11 cellular contexts compared by ENCODE assay signal in the genomic region with DNA sequence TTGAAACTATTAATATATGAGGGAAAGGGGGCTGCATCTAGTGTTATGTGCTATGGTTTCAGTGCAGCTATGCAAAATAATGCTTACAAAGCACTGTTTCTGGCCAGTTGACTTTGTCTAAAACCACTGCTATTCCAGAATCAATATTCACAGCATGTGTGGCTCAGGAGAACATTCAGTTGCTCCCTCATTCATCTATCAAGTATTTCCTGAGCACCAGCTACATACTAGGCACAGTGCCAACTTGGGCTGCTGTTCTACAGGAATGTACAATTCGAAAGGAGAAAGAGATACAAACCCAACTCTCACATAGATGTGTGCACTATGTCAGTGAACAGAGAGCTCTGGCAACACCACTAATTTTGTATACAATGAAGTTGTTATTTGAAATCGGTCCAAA.
A peak's percentile ranks its signal among the peaks of the same experiment; 100 is the strongest.
DNase-seq lines count a peak whose midpoint lies in the region; ATAC-seq and TF ChIP-seq lines count a peak whose summit lies in the region.
"Had no signal": no experiment of that assay in that cellular context is flagged by ENCODE, and none has a peak within 500 bp of the region (broad histone marks: within the 10 kb centered on the region; RNA-seq: fewer than 3 reads in every experiment).

No MANE protein-coding gene starts in this region.

- H3K4me1 ChIP-seq in A673 (ENCODE audit: insufficient read depth, low read length, poor library complexity, severe bottlenecking) (peaks cover 4% of the 10 kb centered on the region), body of pancreas (no peaks in the 10 kb centered on the region), spleen (peaks cover 0 to 22% (median 1%) of the 10 kb centered on the region in 6 donors)
- H3K4me1 ChIP-seq: vagina had no signal

- DNase-seq in A673 (ENCODE audit: low spot score) (peak; percentile 56), HFFc6 (peak; percentile 80), body of pancreas (peak in 3 of 4 donors; percentile 9 to 27 (median 25)), hepatic stellate cell (ENCODE audit: low spot score) (peak; percentile 35), germinal center (ENCODE audit: low spot score) (no peak), C1 segment of cervical spinal cord (lab: John Stamatoyannopoulos, UW) (no peak), spleen (no peak)
- DNase-seq: CD4-positive, alpha-beta memory T cell; NCI-H345 had no signal

- POLR2A ChIA-PET in A673 (lab: Charles Lee; ENCODE audit: low non-redundant PET) = no interaction called here

- no peak for TF ChIP-seq POLR2A in body of pancreas (IDR thresholded peaks at IDR 0.05)
- TF ChIP-seq POLR2A in spleen (IDR thresholded peaks at IDR 0.05) = no peak

- H3K36me3 ChIP-seq in A673 (ENCODE audit: insufficient read depth, low read length, poor library complexity, severe bottlenecking) (no peaks in the 10 kb centered on the region), body of pancreas (replicated peaks in 1 of 2; ENCODE audit: insufficient read depth in 1 of 2, low read depth in 2 of 2) (no peaks in the 10 kb centered on the region), spleen (peaks cover 0 to 70% (median 26%) of the 10 kb centered on the region in 6 donors)

- BruUV-seq in A673 (replicated peaks; lab: Mats Ljungman, UMichigan) = no TSS peak

- H3K9me3 ChIP-seq in A673 (ENCODE audit: low read depth, low read length, poor library complexity, severe bottlenecking) (no peaks in the 10 kb centered on the region), body of pancreas (peaks cover 0 to 5% (median 0%) of the 10 kb centered on the region in 3 donors), spleen (no peaks in the 10 kb centered on the region)
- H3K9me3 ChIP-seq: vagina had no signal

- peak overlapping the region; percentile 33; the same call in 1 of the 2 replicates for H3K4me3 Mint-ChIP-seq in HFFc6

- no peaks in the 10 kb centered on the region for H3K27me3 ChIP-seq in A673 (replicated peaks; ENCODE audit: insufficient read depth, low read depth, low read length, poor library complexity)
- no peaks in the 10 kb centered on the region for H3K27me3 ChIP-seq in body of pancreas
- H3K27me3 ChIP-seq in spleen (replicated peaks in 1 of 7) = no peaks in the 10 kb centered on the region
- H3K27me3 ChIP-seq: vagina had no signal

- no peaks in the 10 kb centered on the region for H3K9me3 Mint-ChIP-seq in HFFc6

- TF ChIP-seq CTCF in A673 (conservative IDR thresholded peaks at IDR 0.05; ENCODE audit: low read depth, low read length) (no peak), HFFc6 (IDR thresholded peaks at IDR 0.05) (no peak), body of pancreas (IDR thresholded peaks at IDR 0.05) (no peak), spleen (IDR thresholded peaks at IDR 0.05 in 8 of 11, conservative IDR thresholded peaks at IDR 0.05 in 3 of 11) (no peak)

- peaks cover 12% of the 10 kb centered on the region for H3K36me3 Mint-ChIP-seq in HFFc6 (ENCODE audit: low read depth)

- no peak for ATAC-seq in body of pancreas
- ATAC-seq in GM21529 (IDR thresholded peaks at IDR 0.05; ENCODE audit: unreplicated experiment) = no peak

- no peaks in the 10 kb centered on the region for H3K27me3 Mint-ChIP-seq in HFFc6 (ENCODE audit: insufficient read depth)
- H3K27me3 Mint-ChIP-seq: CD4-positive, alpha-beta memory T cell had no signal

- no peak overlapping the region for H3K27ac Mint-ChIP-seq in HFFc6

- no peak overlapping the region for H3K4me3 ChIP-seq in A673 (ENCODE audit: low read depth, low read length, poor library complexity, severe bottlenecking)
- H3K4me3 ChIP-seq in body of pancreas = no peak overlapping the region
- H3K4me3 ChIP-seq in spleen = no peak overlapping the region
- H3K4me3 ChIP-seq: vagina had no signal

- H3K27ac ChIP-seq in A673 (ENCODE audit: low read depth, low read length, poor library complexity, severe bottlenecking) (no peak overlapping the region), body of pancreas (no peak overlapping the region), spleen (no peak overlapping the region)
- H3K27ac ChIP-seq: vagina had no signal

- H3K4me1 Mint-ChIP-seq in HFFc6 (ENCODE audit: low read depth) = peaks cover 25% of the 10 kb centered on the region

- CTCF ChIA-PET in A673 (lab: Charles Lee) = no interaction called here

- WGBS in body of pancreas, 2 donors = 59% methylated on average over 2 of the region's 2 CpGs
- 48 to 69% (median 52%) methylated on average over 2 of the region's 2 CpGs for WGBS in spleen, 5 donors

- intact Hi-C loops in A673 (cut with micrococcal nuclease; ENCODE audit: unreplicated experiment) (no loop called here), body of pancreas (cut with DNase I) (no loop called here), spleen (cut with DNase I; ENCODE audit: low total_unique reads) (no loop called here)

Comparison
In these comparisons a context has a peak if more than half of its experiments do, and no peak if none do; other contexts are left out.
1. DNase-seq: peak in A673 (single experiment), HFFc6 (single experiment), body of pancreas (3 of 4) and hepatic stellate cell (single experiment); none in germinal center (single experiment), C1 segment of cervical spinal cord (0 of 14) and spleen (single experiment).